18 cellular contexts compared by ENCODE assay signal in the genomic region with DNA sequence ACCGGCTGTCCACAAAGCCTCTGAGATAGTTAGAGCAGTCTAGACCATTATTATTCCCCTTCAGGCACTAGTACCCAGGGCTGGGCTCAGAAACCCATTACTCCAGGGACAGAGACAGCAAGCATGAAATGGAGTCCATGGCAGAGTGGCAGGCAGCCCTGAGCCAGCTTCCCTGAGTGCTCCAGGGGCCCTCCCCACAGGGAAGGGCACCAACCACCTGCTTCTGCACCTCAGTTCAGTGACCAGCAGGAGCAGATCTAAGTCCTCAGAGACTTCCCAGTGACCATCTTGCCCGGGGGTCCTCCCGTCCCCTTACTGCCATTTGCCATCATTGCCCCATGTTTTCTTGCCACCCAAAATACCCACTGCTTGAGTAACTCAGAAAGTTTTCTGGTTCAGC.
DNase-seq lines count a peak whose midpoint lies in the region; TF ChIP-seq lines count a peak whose summit lies in the region.
"Had no signal": no experiment of that assay in that cellular context is flagged by ENCODE, and none has a peak within 500 bp of the region (broad histone marks: within the 10 kb centered on the region; RNA-seq: fewer than 3 reads in every experiment).

No MANE protein-coding gene starts in this region.

- H2BK120ac ChIP-seq in neuronal stem cell (ENCODE audit: low read depth, low read length): no peak overlapping the region

- no peak overlapping the region for H3K4me3 ChIP-seq in Karpas-422 (ENCODE audit: low read length)
- no peak overlapping the region for H3K4me3 ChIP-seq in coronary artery
- H3K4me3 ChIP-seq in neuronal stem cell (ENCODE audit: low read length in 2 of 2): no peak overlapping the region
- no peak overlapping the region for H3K4me3 ChIP-seq in suprapubic skin
- H3K4me3 ChIP-seq: PC-9 had no signal

- no peak overlapping the region for H3K4ac ChIP-seq in neuronal stem cell (ENCODE audit: low read length)

- H3K27me3 ChIP-seq in Karpas-422 (ENCODE audit: low read length) (no peaks in the 10 kb centered on the region), neuronal stem cell (ENCODE audit: control insufficient read depth in 3 of 3, insufficient read depth in 3 of 3, low read depth in 1 of 3, low read length in 3 of 3) (no peaks in the 10 kb centered on the region), suprapubic skin (no peaks in the 10 kb centered on the region)

- no peak for TF ChIP-seq POLR2A in suprapubic skin (IDR thresholded peaks at IDR 0.05)

- TF ChIP-seq CTCF in coronary artery (IDR thresholded peaks at IDR 0.05): no peak
- no peak for TF ChIP-seq CTCF in suprapubic skin (IDR thresholded peaks at IDR 0.05)

- no peak overlapping the region for H3K14ac ChIP-seq in neuronal stem cell (ENCODE audit: low read length)

- H4K91ac ChIP-seq in neuronal stem cell (ENCODE audit: low read depth, low read length, poor library complexity): no peak overlapping the region

- H3K9ac ChIP-seq in Karpas-422 (ENCODE audit: low read length) (no peak overlapping the region), neuronal stem cell (ENCODE audit: low read depth, low read length, poor library complexity) (no peak overlapping the region)
- H3K9ac ChIP-seq: KMS-11 had no signal

- no peak overlapping the region for H3K23ac ChIP-seq in neuronal stem cell (ENCODE audit: low read depth, low read length, poor library complexity)

- no peak overlapping the region for H2BK15ac ChIP-seq in neuronal stem cell (ENCODE audit: low read length)

- no peaks in the 10 kb centered on the region for H3K79me1 ChIP-seq in neuronal stem cell (ENCODE audit: low read depth, low read length)

- H3K18ac ChIP-seq in neuronal stem cell (ENCODE audit: low read length): no peak overlapping the region

- H3K9me2 ChIP-seq in Karpas-422 (replicated peaks; ENCODE audit: insufficient read depth, low read length): no peaks in the 10 kb centered on the region

- no peak for TF ChIP-seq EP300 in suprapubic skin (IDR thresholded peaks at IDR 0.05)

- H2BK12ac ChIP-seq in neuronal stem cell (ENCODE audit: low read length): no peak overlapping the region

- H4K8ac ChIP-seq in neuronal stem cell (ENCODE audit: low read depth, low read length): no peak overlapping the region

- no peaks in the 10 kb centered on the region for H3K36me3 ChIP-seq in Karpas-422 (ENCODE audit: insufficient read depth, low read length)
- no peaks in the 10 kb centered on the region for H3K36me3 ChIP-seq in neuronal stem cell (replicated peaks in 1 of 2; ENCODE audit: control insufficient read depth in 2 of 2, insufficient read depth in 2 of 2, low read length in 2 of 2)
- no peaks in the 10 kb centered on the region for H3K36me3 ChIP-seq in suprapubic skin

- H3K4me1 ChIP-seq in Karpas-422 (ENCODE audit: low read length): peaks cover 97% of the 10 kb centered on the region
- peaks cover 8 to 9% of the 10 kb centered on the region in 2 donors for H3K4me1 ChIP-seq in neuronal stem cell (ENCODE audit: control insufficient read depth in 2 of 2, insufficient read depth in 1 of 2, low read depth in 1 of 2, low read length in 2 of 2)
- H3K4me1 ChIP-seq in suprapubic skin: peaks cover 39% of the 10 kb centered on the region

- H3K9me3 ChIP-seq in Karpas-422 (ENCODE audit: low read length) (no peaks in the 10 kb centered on the region), neuronal stem cell (replicated peaks in 1 of 2; ENCODE audit: control insufficient read depth in 2 of 2, insufficient read depth in 1 of 2, low read depth in 1 of 2, low read length in 2 of 2) (no peaks in the 10 kb centered on the region), suprapubic skin (no peaks in the 10 kb centered on the region)

- H2AFZ ChIP-seq in Karpas-422 (ENCODE audit: low read length) (no peak overlapping the region), neuronal stem cell (ENCODE audit: low read length) (no peak overlapping the region)
- H2AFZ ChIP-seq: PC-9 had no signal

- H3K79me2 ChIP-seq in Karpas-422 (ENCODE audit: low read length): peaks cover 19% of the 10 kb centered on the region

- H2BK5ac ChIP-seq in neuronal stem cell (ENCODE audit: low read length): no peak overlapping the region

- H3K27ac ChIP-seq in Karpas-422 (ENCODE audit: low read length): peak overlapping the region; percentile 96
- no peak overlapping the region for H3K27ac ChIP-seq in coronary artery
- H3K27ac ChIP-seq in neuronal stem cell (replicated peaks; ENCODE audit: low read length): no peak overlapping the region
- peak overlapping the region; percentile 1 for H3K27ac ChIP-seq in suprapubic skin
- H3K27ac ChIP-seq: KMS-11, PC-9 had no signal

- no peak for DNase-seq in Karpas-422
- peak; percentile 29 for DNase-seq in coronary artery (ENCODE audit: low spot score)
- DNase-seq in neuronal stem cell (ENCODE audit: low spot score): no peak
- no peak for DNase-seq in suprapubic skin (ENCODE audit: low spot score in 2 of 2)
- DNase-seq in activated CD8-positive, alpha-beta memory T cell treated with anti-CD3 and anti-CD28 coated beads for 24 hours: no peak
- DNase-seq in OCI-M1 (lab: John Stamatoyannopoulos, UW): no peak
- no peak for DNase-seq in retina
- DNase-seq: AML-193, DMS153, EL, H7, NCI-H1048, NCI-H1436 treated with DMSO at 0.1 percent for 48 hours, NCI-H2081, NCI-H510A treated with DMSO at 0.1 percent for 48 hours, NCI-H82, PC-9 had no signal

- H4K20me1 ChIP-seq in Karpas-422 (ENCODE audit: insufficient read depth, low read depth, low read length): no peaks in the 10 kb centered on the region

- WGBS in neuronal stem cell (ENCODE audit: extremely low coverage in 2 of 2, insufficient read length in 2 of 2, insufficient replicate concordance in 1 of 2), 2 donors: no CpG with 5 or more reads among the region's 3 CpGs
- WGBS in suprapubic skin: 95% methylated on average over 3 of the region's 3 CpGs

- H3K4me2 ChIP-seq in Karpas-422 (ENCODE audit: low read depth, low read length, poor library complexity, severe bottlenecking) (peak overlapping the region; percentile 10), neuronal stem cell (ENCODE audit: insufficient read depth, low read length, poor library complexity, severe bottlenecking) (no peak overlapping the region)
- H3K4me2 ChIP-seq: KMS-11, PC-9 had no signal

- peak overlapping the region; percentile 26 for H2AK5ac ChIP-seq in neuronal stem cell (ENCODE audit: low read depth, low read length)

Comparison
In these comparisons a context has a peak if more than half of its experiments do, and no peak if none do; other contexts are left out.
1. H3K27ac ChIP-seq: peak in Karpas-422 (single experiment) and suprapubic skin (single experiment); none in coronary artery (0 of 2) and neuronal stem cell (single experiment).